ENCODE assay signal across 15 cellular contexts in genomic region chr1:36097693-36098585, GRCh38. TPM values are rescaled to one million over a fixed set of nuclear protein-coding genes. Genes with fewer than 3 reads are reported as not detected.
"Had no signal": no experiment of that assay in that cellular context is flagged by ENCODE, and none has a peak within 500 bp of the region (broad histone marks: within the 10 kb centered on the region; RNA-seq: fewer than 3 reads in every experiment).

No MANE protein-coding gene starts in this region.

- H3K27ac Mint-ChIP-seq: neural progenitor cell had no signal

- H3K36me3 ChIP-seq: neural progenitor cell had no signal

- H3K4me3 Mint-ChIP-seq: activated T-cell treated with anti-CD3 and anti-CD28 coated beads, Interleukin-2, amount 50 U/mL, for 4 hours; neural progenitor cell had no signal

- ATAC-seq: gastroesophageal sphincter had no signal

- H2AFZ ChIP-seq: neural progenitor cell had no signal

- H3K27ac ChIP-seq: epithelial cell of prostate, neural progenitor cell, testis had no signal

- H3K4me1 ChIP-seq: neural progenitor cell had no signal

- H3K27me3 ChIP-seq: cardiac muscle cell, gastroesophageal sphincter, neural progenitor cell, testis had no signal

- DNase-seq: activated CD4-positive, alpha-beta T cell treated with anti-CD3 and anti-CD28 coated beads, Interleukin-2, amount 50 U/mL, for 4 hours; activated CD4-positive, CD25-positive, alpha-beta regulatory T cell treated with anti-CD3 and anti-CD28 coated beads, Interleukin-2, amount 50 U/mL, for 72 hours; activated T-cell treated with anti-CD3 and anti-CD28 coated beads, Interleukin-2, amount 50 U/mL, for 4 hours; effector CD4-positive, alpha-beta T cell; kidney glomerular epithelial cell; stimulated activated naive CD4-positive, alpha-beta T cell had no signal

- H3K9me3 ChIP-seq: gastroesophageal sphincter, testis had no signal

- H3K9ac ChIP-seq: neural progenitor cell had no signal

- H3K4me2 ChIP-seq: neural progenitor cell, smooth muscle cell had no signal

- H3K9me3 Mint-ChIP-seq: activated T-cell treated with anti-CD3 and anti-CD28 coated beads, Interleukin-2, amount 50 U/mL, for 4 hours; neural progenitor cell had no signal

- H3K4me3 ChIP-seq: cardiac muscle cell, gastroesophageal sphincter, neural progenitor cell, smooth muscle cell, testis had no signal

RNA-seq across cellular contexts. Expression of gene TEKT2, which starts 14.0 kb away (rescaled TPM):
- total RNA-seq: T-helper 2 cell treated with Interferon-gamma antibody and Interleukin-4, amounts not matched to agents 100 ng/mL and 5 ng/mL, for 36 hours; ureter had no signal
- polyA plus RNA-seq: liver had no signal

RNA-seq across cellular contexts. Expression of gene COL8A2, which starts 27.1 kb away (rescaled TPM):
- total RNA-seq: T-helper 2 cell treated with Interferon-gamma antibody and Interleukin-4, amounts not matched to agents 100 ng/mL and 5 ng/mL, for 36 hours had no signal
